In the genomic region with DNA sequence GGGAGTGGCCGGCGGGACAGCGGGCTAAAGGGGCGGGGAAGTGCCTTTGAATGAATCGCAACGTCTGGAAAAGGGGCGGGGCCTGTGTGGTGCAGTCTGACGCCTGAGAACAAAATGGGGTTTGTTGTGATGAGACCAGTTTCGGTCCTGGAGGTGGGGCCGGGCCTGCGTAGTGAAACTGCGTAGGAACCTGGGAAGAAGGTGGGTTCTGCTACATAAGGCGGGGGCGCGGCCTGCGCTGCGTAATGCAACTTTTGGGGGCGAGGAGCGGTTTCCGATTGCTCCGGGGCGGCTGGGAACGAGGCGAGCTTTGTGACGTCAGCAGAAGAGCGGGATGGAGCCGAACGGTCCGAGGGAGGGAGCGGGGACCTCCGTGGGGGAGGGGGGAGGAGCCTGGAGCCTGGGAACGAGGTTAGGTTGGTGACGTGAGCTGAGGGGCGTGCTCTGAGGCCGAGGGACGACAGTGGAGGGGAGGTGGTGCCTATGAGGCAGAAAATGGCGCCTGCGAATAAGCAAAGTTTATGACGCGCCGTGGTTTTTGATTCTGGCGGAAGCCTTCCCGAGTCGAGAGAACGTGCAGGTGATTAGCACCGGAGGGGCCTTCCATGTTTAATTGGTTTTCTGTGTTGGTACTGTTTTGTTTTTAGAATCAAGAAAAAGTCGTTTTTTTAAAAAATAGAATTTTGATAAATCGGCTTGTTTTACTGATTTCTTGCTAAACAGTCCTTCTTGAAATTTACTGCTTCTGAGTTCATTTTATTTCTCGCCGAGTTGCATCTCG, we compare ENCODE assay signal across 8 cellular contexts. TPM values are rescaled to one million over a fixed set of nuclear protein-coding genes. Genes with fewer than 3 reads are reported as not detected.
DNase-seq lines count a peak whose midpoint lies in the region; ATAC-seq and TF ChIP-seq lines count a peak whose summit lies in the region.

No MANE protein-coding gene starts in this region.

- intact Hi-C loops in right lobe of liver (cut with DNase I), result no loop called here

- peaks cover 0 to 4% (median 0%) of the 10 kb centered on the region in 4 donors for H3K36me3 ChIP-seq in right lobe of liver

- peak overlapping the region; percentile 77 to 97 (median 92) for H3K27ac ChIP-seq in right lobe of liver

- no peaks in the 10 kb centered on the region for H3K9me3 ChIP-seq in right lobe of liver

- ATAC-seq in GM19397 (IDR thresholded peaks at IDR 0.05; ENCODE audit: unreplicated experiment) (peak; percentile 81), HG03565 (IDR thresholded peaks at IDR 0.05; ENCODE audit: unreplicated experiment) (peak; percentile 69), right lobe of liver (peak; percentile 89 to 96 (median 94))

- peak; percentile 95 for DNase-seq in CD1c-positive myeloid dendritic cell (ENCODE audit: extremely low spot score)
- peak; percentile 99 for DNase-seq in NCI-H748 treated with DMSO at 0.1 percent for 48 hours (lab: John Stamatoyannopoulos, UW)
- DNase-seq in activated CD4-positive, alpha-beta T cell treated with anti-CD3 and anti-CD28 coated beads, Interleukin-2, amount 50 U/mL, for 4 hours, result peak; percentile 91 to 94
- peak; percentile 91 to 96 for DNase-seq in dermis microvascular lymphatic vessel endothelial cell (ENCODE audit: low read depth in 2 of 2)
- peak; percentile 93 to 95 (median 94) for DNase-seq in right lobe of liver
- peak; percentile 91 for DNase-seq in stimulated activated CD4-positive, alpha-beta T cell treated with anti-CD3 and anti-CD28 coated beads, Interleukin-4, amount 100 ng/mL, for 24 hours

- no peaks in the 10 kb centered on the region for H3K27me3 ChIP-seq in right lobe of liver

- WGBS in right lobe of liver (ENCODE audit: insufficient coverage, low coverage, low lambda C conversion rate, missing lambda C conversion rate), result 28% methylated on average over 29 of the region's 51 CpGs

- no peak for TF ChIP-seq CTCF in right lobe of liver (IDR thresholded peaks at IDR 0.05)

- TF ChIP-seq POLR2A in right lobe of liver (IDR thresholded peaks at IDR 0.05), result peak; percentile 56

- H3K4me3 ChIP-seq in right lobe of liver, result peak overlapping the region; percentile 33 to 60 (median 48)

- H3K4me1 ChIP-seq in right lobe of liver, result no peaks in the 10 kb centered on the region

RNA-seq across cellular contexts. Expression of a gene that starts 0.7 kb away (rescaled TPM):
- total RNA-seq in dermis microvascular lymphatic vessel endothelial cell, result 23.5 and 52.1 TPM in 2 replicates
- total RNA-seq in right lobe of liver, result 10 to 100 TPM in 3 of 6 experiments, 1 to 10 TPM in 3; 7.1 to 14.7 (median 11.4) TPM

RNA-seq across cellular contexts. Expression of a gene that starts 15.0 kb away (rescaled TPM):
- 41.6 and 65.4 TPM in 2 replicates for total RNA-seq in dermis microvascular lymphatic vessel endothelial cell
- total RNA-seq in right lobe of liver, result 10 to 100 TPM; 14.6 to 37.4 (median 29.5) TPM

RNA-seq across cellular contexts. Expression of a gene that starts 39.9 kb away (rescaled TPM):
- total RNA-seq in dermis microvascular lymphatic vessel endothelial cell (115 and 148 TPM in 2 replicates), right lobe of liver (100 to 1,000 TPM in 4 of 6 experiments, 10 to 100 TPM in 2; 85.1 to 120 (median 107) TPM)

Comparison
In these comparisons a context has a peak if more than half of its experiments do, and no peak if none do; other contexts are left out.
1. Peak in every context shown above with its lines: DNase-seq, ATAC-seq, H3K4me3 ChIP-seq and H3K27ac ChIP-seq.